Comparison of ENCODE assay signal across 14 cellular contexts in genomic region chr16:30926333-30926811, GRCh38. TPM values are rescaled to one million over a fixed set of nuclear protein-coding genes. Genes with fewer than 3 reads are reported as not detected.
DNase-seq lines count a peak whose midpoint lies in the region; ATAC-seq and TF ChIP-seq lines count a peak whose summit lies in the region.
"Had no signal": no experiment of that assay in that cellular context is flagged by ENCODE, and none has a peak within 500 bp of the region (broad histone marks: within the 10 kb centered on the region; RNA-seq: fewer than 3 reads in every experiment).

No MANE protein-coding gene starts in this region.

- H3K4me3 ChIP-seq in BLaER1 treated with 17β-estradiol and CSF1 and Interleukin-3, amounts not matched to agents 10 nM and 100 nM: peak overlapping the region in 9 of 10 experiments; percentile 78 to 92 (median 90); a peak in 17 of 20 replicates
- H3K4me3 ChIP-seq: thoracic aorta had no signal

- TF ChIP-seq CTCF in GM20000 (IDR thresholded peaks at IDR 0.05; ENCODE audit: extremely low read depth, missing control alignments) (no peak), natural killer cell (IDR thresholded peaks at IDR 0.05) (no peak)

- H3K9ac ChIP-seq in BLaER1 treated with 17β-estradiol and CSF1 and Interleukin-3, amounts not matched to agents 10 nM and 100 nM: peak overlapping the region; percentile 86 to 97 (median 91); a peak in 21 of 22 replicates

- peaks cover 7% of the 10 kb centered on the region for H3K4me1 Mint-ChIP-seq in activated naive CD8-positive, alpha-beta T cell (ENCODE audit: low read depth)
- peaks cover 14 to 38% of the 10 kb centered on the region in 2 donors for H3K4me1 Mint-ChIP-seq in natural killer cell

- peaks cover 0 to 66% (median 45%) of the 10 kb centered on the region in 11 experiments; a peak in 18 of 22 replicates for H4K20me1 ChIP-seq in BLaER1 treated with 17β-estradiol and CSF1 and Interleukin-3, amounts not matched to agents 10 nM and 100 nM

- ATAC-seq in natural killer cell (no peak), sciatic nerve (no peak)

- peak overlapping the region; percentile 74 for H3K4me3 Mint-ChIP-seq in activated naive CD8-positive, alpha-beta T cell
- H3K4me3 Mint-ChIP-seq in natural killer cell: peak overlapping the region; percentile 74
- H3K4me3 Mint-ChIP-seq: CD14-positive monocyte had no signal

- H3K4me2 ChIP-seq in BLaER1 treated with 17β-estradiol and CSF1 and Interleukin-3, amounts not matched to agents 10 nM and 100 nM: peak overlapping the region; percentile 92 to 98 (median 97)

- H3K27me3 ChIP-seq in BLaER1 treated with 17β-estradiol and CSF1 and Interleukin-3, amounts not matched to agents 10 nM and 100 nM: no peaks in the 10 kb centered on the region

- intact Hi-C loops in natural killer cell (cut with micrococcal nuclease) (no loop called here), sciatic nerve (cut with DNase I) (no loop called here)

- peaks cover 38 to 61% (median 53%) of the 10 kb centered on the region in 11 experiments for H3K36me3 ChIP-seq in BLaER1 treated with 17β-estradiol and CSF1 and Interleukin-3, amounts not matched to agents 10 nM and 100 nM

- no peaks in the 10 kb centered on the region for H3K9me3 ChIP-seq in BLaER1 treated with 17β-estradiol and CSF1 and Interleukin-3, amounts not matched to agents 10 nM and 100 nM (replicated peaks in 1 of 11)
- H3K9me3 ChIP-seq: thoracic aorta had no signal

- H3K27ac Mint-ChIP-seq in activated naive CD8-positive, alpha-beta T cell: no peak overlapping the region
- H3K27ac Mint-ChIP-seq in natural killer cell: peak overlapping the region in 1 of 2 donors; percentile 53

- no peaks in the 10 kb centered on the region for H3K36me3 Mint-ChIP-seq in activated naive CD8-positive, alpha-beta T cell
- no peaks in the 10 kb centered on the region for H3K36me3 Mint-ChIP-seq in natural killer cell

- peaks cover 30 to 46% (median 41%) of the 10 kb centered on the region in 10 experiments for H3K4me1 ChIP-seq in BLaER1 treated with 17β-estradiol and CSF1 and Interleukin-3, amounts not matched to agents 10 nM and 100 nM

- no peaks in the 10 kb centered on the region for H3K27me3 Mint-ChIP-seq in activated naive CD8-positive, alpha-beta T cell
- H3K27me3 Mint-ChIP-seq in natural killer cell (ENCODE audit: low read depth in 2 of 2): no peaks in the 10 kb centered on the region

- DNase-seq in GM20000 (ENCODE audit: low spot score) (peak; percentile 12), natural killer cell (no peak), sciatic nerve (ENCODE audit: low spot score) (no peak), NCI-H1694 treated with DMSO at 0.1 percent for 48 hours (lab: John Stamatoyannopoulos, UW) (no peak), iPS-NIHi7 (ENCODE audit: extremely low spot score) (no peak)
- DNase-seq: activated CD4-positive, alpha-beta T cell treated with anti-CD3 and anti-CD28 coated beads, Interleukin-2, amount 50 U/mL, for 48 hours; islet precursor cell; MM.1S; retina; stimulated activated CD4-positive, alpha-beta T cell treated with anti-CD3 and anti-CD28 coated beads, Interleukin-1b, Interleukin-23, amount 100 ng/mL, for 48 hours had no signal

- no peaks in the 10 kb centered on the region for H3K9me3 Mint-ChIP-seq in activated naive CD8-positive, alpha-beta T cell (ENCODE audit: low read depth)
- H3K9me3 Mint-ChIP-seq in natural killer cell: no peaks in the 10 kb centered on the region

- peak overlapping the region in 9 of 11 experiments; percentile 75 to 96 (median 89); a peak in 18 of 22 replicates for H3K27ac ChIP-seq in BLaER1 treated with 17β-estradiol and CSF1 and Interleukin-3, amounts not matched to agents 10 nM and 100 nM
- H3K27ac ChIP-seq: thoracic aorta had no signal

RNA-seq across cellular contexts. Expression of gene FBXL19, which starts 3.0 kb away (rescaled TPM):
- total RNA-seq in natural killer cell (10 to 100 TPM; 10.1 to 13.3 (median 12.4) TPM), sciatic nerve (13.1 TPM)

RNA-seq across cellular contexts. Expression of gene ORAI3, which starts 22.5 kb away (rescaled TPM):
- total RNA-seq in natural killer cell (10 to 100 TPM; 10.8 to 19.8 (median 12.8) TPM), sciatic nerve (21.8 TPM)

RNA-seq across cellular contexts. Expression of gene CTF1, which starts 30.0 kb away (rescaled TPM):
- total RNA-seq in natural killer cell (under 1 TPM; 0.45 to 0.60 (median 0.47) TPM), sciatic nerve (13.3 TPM)

RNA-seq across cellular contexts. Expression of gene SETD1A, which starts 31.2 kb away (rescaled TPM):
- total RNA-seq in natural killer cell: 10 to 100 TPM; 32.9 to 34.5 (median 33.9) TPM
- total RNA-seq in sciatic nerve: 17.8 TPM

RNA-seq across cellular contexts. Expression of gene BCL7C, which starts 32.5 kb away (rescaled TPM):
- total RNA-seq in natural killer cell: 10 to 100 TPM; 25.1 to 28.5 (median 27.4) TPM
- total RNA-seq in sciatic nerve: 36.6 TPM
